ENCODE assay signal across 1 cellular context in the genomic region with DNA sequence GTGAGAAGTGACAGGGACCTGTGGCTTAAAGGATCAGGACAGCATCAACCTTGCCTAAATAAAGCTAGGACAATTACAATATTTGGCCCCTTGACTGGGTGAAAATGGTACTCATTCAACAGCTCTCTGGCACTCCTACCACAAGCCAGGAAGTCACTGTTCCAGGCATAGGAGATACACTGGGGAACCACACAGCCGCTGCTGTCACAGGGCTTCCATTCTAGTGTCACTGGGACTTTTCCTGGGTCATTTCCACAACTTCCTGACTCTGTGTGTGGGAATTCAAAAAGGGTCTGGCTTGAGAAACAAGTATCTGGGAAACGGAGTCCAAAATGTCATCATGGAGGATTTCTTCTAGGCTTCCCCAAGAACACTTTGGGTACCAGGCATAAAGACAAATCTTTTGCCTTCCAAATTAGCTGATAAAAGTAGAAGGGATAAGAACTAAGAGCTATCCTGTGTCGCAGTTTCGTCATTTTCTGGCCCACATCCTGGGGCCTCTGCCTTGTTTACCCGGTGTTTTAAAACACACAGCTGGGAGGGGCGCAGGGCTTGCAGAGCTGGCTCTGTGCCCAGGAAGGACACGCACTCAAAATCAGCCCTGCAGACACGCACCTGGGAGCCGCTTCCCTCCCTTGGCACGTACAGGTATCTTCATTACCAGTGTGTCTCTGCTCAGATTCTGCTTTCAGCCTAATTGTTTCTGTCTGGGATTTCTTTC.
A peak's percentile ranks its signal among the peaks of the same experiment; 100 is the strongest.
TF ChIP-seq lines count a peak whose summit lies in the region.

No MANE protein-coding gene starts in this region.

TF ChIP-seq in liver, 16 proteins besides CTCF, POLR2A, EP300 and RAD21 (continued from another document):
- TF ChIP-seq, protein P1, sequence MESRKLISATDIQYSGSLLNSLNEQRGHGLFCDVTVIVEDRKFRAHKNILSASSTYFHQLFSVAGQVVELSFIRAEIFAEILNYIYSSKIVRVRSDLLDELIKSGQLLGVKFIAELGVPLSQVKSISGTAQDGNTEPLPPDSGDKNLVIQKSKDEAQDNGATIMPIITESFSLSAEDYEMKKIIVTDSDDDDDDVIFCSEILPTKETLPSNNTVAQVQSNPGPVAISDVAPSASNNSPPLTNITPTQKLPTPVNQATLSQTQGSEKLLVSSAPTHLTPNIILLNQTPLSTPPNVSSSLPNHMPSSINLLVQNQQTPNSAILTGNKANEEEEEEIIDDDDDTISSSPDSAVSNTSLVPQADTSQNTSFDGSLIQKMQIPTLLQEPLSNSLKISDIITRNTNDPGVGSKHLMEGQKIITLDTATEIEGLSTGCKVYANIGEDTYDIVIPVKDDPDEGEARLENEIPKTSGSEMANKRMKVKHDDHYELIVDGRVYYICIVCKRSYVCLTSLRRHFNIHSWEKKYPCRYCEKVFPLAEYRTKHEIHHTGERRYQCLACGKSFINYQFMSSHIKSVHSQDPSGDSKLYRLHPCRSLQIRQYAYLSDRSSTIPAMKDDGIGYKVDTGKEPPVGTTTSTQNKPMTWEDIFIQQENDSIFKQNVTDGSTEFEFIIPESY (IDR thresholded peaks at IDR 0.05), result peak; percentile 52
- TF ChIP-seq EGR1 (IDR thresholded peaks at IDR 0.05; ENCODE audit: low read depth in 2 of 2), result peak in 1 of 2 donors; percentile 39
- TF ChIP-seq FOXA2 (IDR thresholded peaks at IDR 0.05), result peak; percentile 96
- TF ChIP-seq TAF1 (conservative IDR thresholded peaks at IDR 0.05), result no peak
- no peak for TF ChIP-seq NR2F2 (IDR thresholded peaks at IDR 0.05)
- peak in 1 of 2 donors; percentile 79 for TF ChIP-seq RXRA (IDR thresholded peaks at IDR 0.05)
